Comparison of ENCODE assay signal across 11 cellular contexts in genomic region chrX:65607070-65607742, GRCh38.
A peak's percentile ranks its signal among the peaks of the same experiment; 100 is the strongest.
DNase-seq lines count a peak whose midpoint lies in the region; ATAC-seq lines count a peak whose summit lies in the region.
"Had no signal": no experiment of that assay in that cellular context is flagged by ENCODE, and none has a peak within 500 bp of the region (broad histone marks: within the 10 kb centered on the region; RNA-seq: fewer than 3 reads in every experiment).

No MANE protein-coding gene starts in this region.

- DNase-seq in NCI-H226 = peak; percentile 63
- peak; percentile 49 for DNase-seq in epithelial cell of prostate (ENCODE audit: low read depth, low spot score)
- DNase-seq in DMS53 treated with DMSO at 0.1 percent for 48 hours (lab: John Stamatoyannopoulos, UW; ENCODE audit: unreplicated experiment) = no peak
- DNase-seq in NCI-H1417 treated with DMSO at 0.1 percent for 48 hours (lab: John Stamatoyannopoulos, UW) = no peak
- DNase-seq in cardiac septum (ENCODE audit: low spot score) = no peak
- no peak for DNase-seq in DMS153 treated with DMSO at 0.1 percent for 48 hours (lab: John Stamatoyannopoulos, UW; ENCODE audit: unreplicated experiment)
- DNase-seq: amniotic stem cell, trophoblast cell had no signal

- ATAC-seq in GM18499 (IDR thresholded peaks at IDR 0.05; ENCODE audit: insufficient read depth, unreplicated experiment) = peak; percentile 56
- peak; percentile 75 for ATAC-seq in GM21390 (IDR thresholded peaks at IDR 0.05; ENCODE audit: unreplicated experiment)
- ATAC-seq: gastroesophageal sphincter had no signal

- H3K27ac ChIP-seq in epithelial cell of prostate = peak overlapping the region; percentile 74
- H3K27ac ChIP-seq: gastroesophageal sphincter had no signal

- intact Hi-C loops in cardiac septum (cut with DNase I) = no loop called here

Comparison
In these comparisons a context has a peak if more than half of its experiments do, and no peak if none do; other contexts are left out.
1. DNase-seq: peak in NCI-H226 (single experiment) and epithelial cell of prostate (single experiment); none in DMS53 treated with DMSO at 0.1 percent for 48 hours (single experiment), NCI-H1417 treated with DMSO at 0.1 percent for 48 hours (single experiment), cardiac septum (single experiment) and DMS153 treated with DMSO at 0.1 percent for 48 hours (single experiment).